8 cellular contexts compared by ENCODE assay signal in genomic region chr7:20786779-20787651, GRCh38. TPM values are rescaled to one million over a fixed set of nuclear protein-coding genes. Genes with fewer than 3 reads are reported as not detected.
DNase-seq lines count a peak whose midpoint lies in the region; ATAC-seq and TF ChIP-seq lines count a peak whose summit lies in the region.

Gene SP8 (minus strand): TSS chr7:20786886. CDS start chr7:20786798, 88 bp downstream.

- H3K36me3 ChIP-seq in adipocyte (ENCODE audit: control insufficient read depth, insufficient read depth, low read length, severe bottlenecking), result no peaks in the 10 kb centered on the region
- H3K36me3 ChIP-seq in upper lobe of left lung, result no peaks in the 10 kb centered on the region

- H3K4me3 ChIP-seq in adipocyte (ENCODE audit: low read length) (peak within 1 kb of the TSS; percentile 49), upper lobe of left lung (peak within 1 kb of the TSS in 3 of 4 donors; percentile 19 to 37 (median 29))

- intact Hi-C loops in Right ventricle myocardium superior (cut with DNase I) (no loop called here), Right ventricle myocardium inferior (cut with DNase I) (no loop called here)

- ATAC-seq in Right ventricle myocardium superior (ENCODE audit: poor library complexity) (peak; percentile 34), Right ventricle myocardium inferior (no peak), upper lobe of left lung (ENCODE audit: low FRiP score in 2 of 2) (peak in 1 of 2 donors; percentile 29), HG02884 (IDR thresholded peaks at IDR 0.05; ENCODE audit: unreplicated experiment) (no peak)

- no peak within 1 kb of the TSS for H3K27ac ChIP-seq in upper lobe of left lung

- H3K9ac ChIP-seq in adipocyte (ENCODE audit: low read length), result no peak within 1 kb of the TSS

- no peak for DNase-seq in Right ventricle myocardium superior
- DNase-seq in Right ventricle myocardium inferior (ENCODE audit: missing footprints), result no peak
- peak; percentile 85 for DNase-seq in NCI-H2196 (lab: John Stamatoyannopoulos, UW; ENCODE audit: unreplicated experiment)
- peak; percentile 43 for DNase-seq in adipocyte (ENCODE audit: low read depth)
- peak; percentile 72 for DNase-seq in iPS-NIHi7 (ENCODE audit: extremely low spot score)
- peak in 1 of 2 donors; percentile 82 for DNase-seq in upper lobe of left lung
- DNase-seq in activated gamma-delta T cell treated with Interleukin-2 at 50 U/mL for 16 hours, result no peak

- TF ChIP-seq POLR2A in upper lobe of left lung (IDR thresholded peaks at IDR 0.05), result no peak

- TF ChIP-seq EP300 in upper lobe of left lung (IDR thresholded peaks at IDR 0.05), result no peak

- peaks cover 4% of the 10 kb centered on the region for H3K9me3 ChIP-seq in adipocyte (ENCODE audit: control insufficient read depth, low read length)
- H3K9me3 ChIP-seq in upper lobe of left lung, result no peaks in the 10 kb centered on the region

- no peak for TF ChIP-seq CTCF in upper lobe of left lung (IDR thresholded peaks at IDR 0.05)

- H3K4me1 ChIP-seq in adipocyte (ENCODE audit: control insufficient read depth, insufficient read depth, low read length), result no peaks in the 10 kb centered on the region
- H3K4me1 ChIP-seq in upper lobe of left lung, result peaks cover 33 to 46% (median 36%) of the 10 kb centered on the region in 4 donors

- 7 to 8% methylated on average over 31 to 49 of the region's 50 CpGs for WGBS in upper lobe of left lung, 2 donors

- H3K27me3 ChIP-seq in adipocyte (replicated peaks; ENCODE audit: control insufficient read depth, insufficient read depth, low read length) (peaks cover 75% of the 10 kb centered on the region), upper lobe of left lung (peaks cover 1 to 87% (median 52%) of the 10 kb centered on the region in 4 donors)

RNA-seq across cellular contexts. Expression of gene SP8, which starts in this region (rescaled TPM):
- total RNA-seq in Right ventricle myocardium superior (not detected), Right ventricle myocardium inferior (not detected), upper lobe of left lung (not detected)

Comparison
In these comparisons a context has a peak if more than half of its experiments do, and no peak if none do; other contexts are left out.
1. Peak in ATAC-seq in Right ventricle myocardium superior; RNA of the gene not detected or under 1 TPM.
2. DNase-seq: peak in NCI-H2196 (single experiment), adipocyte (single experiment) and iPS-NIHi7 (single experiment); none in Right ventricle myocardium superior (single experiment), Right ventricle myocardium inferior (single experiment) and activated gamma-delta T cell treated with Interleukin-2 at 50 U/mL for 16 hours (single experiment).